Comparison of ENCODE assay signal across 28 cellular contexts in the genomic region with DNA sequence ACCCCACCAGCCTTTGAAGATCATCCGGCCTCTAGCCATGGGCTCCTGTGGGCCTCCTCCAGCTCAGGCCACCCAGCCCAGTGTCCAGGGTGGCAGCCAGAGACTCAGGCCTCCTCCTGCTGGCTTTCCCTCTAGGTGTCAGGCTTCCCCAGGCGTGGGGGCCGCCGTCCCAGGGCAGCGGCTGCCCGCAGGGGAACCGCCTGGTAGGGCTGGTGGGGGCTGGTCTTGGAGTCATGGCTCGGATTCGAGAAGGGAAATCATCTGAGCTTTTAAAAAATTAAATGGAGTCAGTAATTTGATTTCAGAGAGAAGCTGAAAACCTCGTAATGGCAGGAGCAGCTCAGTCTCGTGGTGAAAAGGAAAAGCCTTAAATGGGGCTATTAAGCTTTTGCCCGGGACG.
"Had no signal": no experiment of that assay in that cellular context is flagged by ENCODE, and none has a peak within 500 bp of the region (broad histone marks: within the 10 kb centered on the region; RNA-seq: fewer than 3 reads in every experiment).

No MANE protein-coding gene starts in this region.

- H3K27ac ChIP-seq: breast epithelium, esophagus muscularis mucosa, hepatocyte, pancreas, right atrium auricular region, suprapubic skin, tibial artery, upper lobe of right lung, VCaP had no signal

- H3K4me1 ChIP-seq: breast epithelium, pancreas had no signal

- H3K36me3 ChIP-seq: breast epithelium, esophagus muscularis mucosa, pancreas, right atrium auricular region, suprapubic skin, tibial artery, upper lobe of right lung had no signal

- H3K79me2 ChIP-seq: hepatocyte had no signal

- H3K9me3 ChIP-seq: breast epithelium, esophagus muscularis mucosa, pancreas, right atrium auricular region, suprapubic skin, tibial artery, upper lobe of right lung had no signal

- H3K4me2 ChIP-seq: hepatocyte had no signal

- H2AFZ ChIP-seq: hepatocyte had no signal

- FAIRE-seq: astrocyte, keratinocyte, pancreas had no signal

- ATAC-seq: activated CD4-positive, CD25-positive, alpha-beta regulatory T cell treated with anti-CD3 and anti-CD28 coated beads, Interleukin-2, amount 50 U/mL, for 24 hours; left cardiac atrium; pancreas; stimulated activated naive B cell treated with anti-CD40 and anti-IgM and Interleukin-4, amounts not matched to agents 10 μg/mL and 1 μg/mL and 100 μg/mL, for 72 hours; upper lobe of right lung had no signal

- H3K27me3 ChIP-seq: breast epithelium, hepatocyte, pancreas, right atrium auricular region, suprapubic skin, upper lobe of right lung had no signal

- DNase-seq: activated CD4-positive, alpha-beta memory T cell treated with anti-CD3 and anti-CD28 coated beads, Interleukin-2, amount 10 ng/mL, durations not matched to agents 7 days and 5 days; activated CD4-positive, alpha-beta T cell treated with anti-CD3 and anti-CD28 coated beads, Interleukin-2, amount 10 ng/mL, durations not matched to agents 7 days and 5 days; activated CD8-positive, alpha-beta memory T cell treated with anti-CD3 and anti-CD28 coated beads, Interleukin-2, amount 50 U/mL, for 48 hours; activated gamma-delta T cell treated with Interleukin-2 at 50 U/mL for 16 hours; activated naive CD4-positive, alpha-beta T cell treated with anti-CD3 and anti-CD28 coated beads, Interleukin-2, amount 50 U/mL, for 16 hours; activated T-cell treated with anti-CD3 and anti-CD28 coated beads, Interleukin-2, amount 50 U/mL, for 24 hours; amniotic stem cell; central memory CD4-positive, alpha-beta T cell; foreskin melanocyte; left cardiac atrium; mammary epithelial cell; naive B cell; nephron progenitor cell; stimulated activated CD4-positive, alpha-beta T cell treated with anti-CD3 and anti-CD28 coated beads, Interleukin-15, amount 100 ng/mL, for 24 hours; stimulated activated CD4-positive, alpha-beta T cell treated with anti-CD3 and anti-CD28 coated beads, Interleukin-2, amount 100 ng/mL, for 24 hours; stimulated activated naive B cell treated with anti-CD40 and anti-IgM and Interleukin-4, amounts not matched to agents 10 μg/mL and 1 μg/mL and 100 μg/mL, for 72 hours; tibial artery; upper lobe of right lung had no signal

- H3K4me3 ChIP-seq: breast epithelium, esophagus muscularis mucosa, hepatocyte, pancreas, right atrium auricular region, suprapubic skin, tibial artery, upper lobe of right lung had no signal
